ENCODE assay signal across 27 cellular contexts in genomic region chr6:52055451-52055850, GRCh38.
"Had no signal": no experiment of that assay in that cellular context is flagged by ENCODE, and none has a peak within 500 bp of the region (broad histone marks: within the 10 kb centered on the region; RNA-seq: fewer than 3 reads in every experiment).

No MANE protein-coding gene starts in this region.

- H3K4me1 Mint-ChIP-seq: stimulated activated effector memory CD8-positive, alpha-beta T cell treated with anti-CD3 and anti-CD28 coated beads, Interleukin-12 subunit alpha, Interleukin-12 subunit beta, amount 100 ng/mL, for 72 hours; stimulated activated memory B cell treated with anti-CD40 and anti-IgM and Interleukin-4, amounts not matched to agents 10 μg/mL and 1 μg/mL and 100 μg/mL, for 72 hours had no signal

- H3K9me3 ChIP-seq: stomach, suprapubic skin, testis, thoracic aorta, thyroid gland, tibial artery, tibial nerve, transverse colon, upper lobe of left lung, upper lobe of right lung, uterus, vagina had no signal

- H3K36me3 ChIP-seq: suprapubic skin, thoracic aorta, thyroid gland, tibial artery, tibial nerve, transverse colon, upper lobe of left lung, upper lobe of right lung, uterus, vagina had no signal

- ATAC-seq: stimulated activated effector memory CD8-positive, alpha-beta T cell treated with anti-CD3 and anti-CD28 coated beads, Interleukin-12 subunit alpha, Interleukin-12 subunit beta, amount 100 ng/mL, for 72 hours; stimulated activated memory B cell treated with anti-CD40 and anti-IgM and Interleukin-4, amounts not matched to agents 10 μg/mL and 1 μg/mL and 100 μg/mL, for 72 hours; stimulated activated naive B cell treated with anti-CD40 and anti-IgM and Interleukin-4, amounts not matched to agents 10 μg/mL and 1 μg/mL and 100 μg/mL, for 72 hours; upper lobe of right lung had no signal

- H3K4me3 Mint-ChIP-seq: stimulated activated effector memory CD8-positive, alpha-beta T cell treated with anti-CD3 and anti-CD28 coated beads, Interleukin-12 subunit alpha, Interleukin-12 subunit beta, amount 100 ng/mL, for 72 hours; stimulated activated memory B cell treated with anti-CD40 and anti-IgM and Interleukin-4, amounts not matched to agents 10 μg/mL and 1 μg/mL and 100 μg/mL, for 72 hours; stimulated activated naive B cell treated with anti-CD40 and anti-IgM and Interleukin-4, amounts not matched to agents 10 μg/mL and 1 μg/mL and 100 μg/mL, for 72 hours; stimulated activated naive CD8-positive, alpha-beta T cell treated with anti-CD3 and anti-CD28 coated beads, Interleukin-15, Interleukin-2, amounts not matched to agents 100 ng/mL and 50 ng/mL, for 24 hours; type B pancreatic cell had no signal

- H3K4me1 ChIP-seq: stomach, suprapubic skin, testis, tibial artery, tibial nerve, transverse colon, upper lobe of left lung, upper lobe of right lung, uterus, vagina had no signal

- H3K27me3 ChIP-seq: stomach, testis, thyroid gland, tibial nerve, transverse colon, upper lobe of left lung, uterus, vagina had no signal

- H3K4me3 ChIP-seq: stomach, suprapubic skin, testis, thoracic aorta, thyroid gland, tibial artery, tibial nerve, transverse colon, upper lobe of left lung, upper lobe of right lung, uterus, vagina had no signal

- H3K27ac ChIP-seq: stomach, suprapubic skin, testis, thoracic aorta, thyroid gland, tibial artery, tibial nerve, transverse colon, upper lobe of left lung, upper lobe of right lung, uterus, vagina had no signal

- H3K27ac Mint-ChIP-seq: stimulated activated effector memory CD8-positive, alpha-beta T cell treated with anti-CD3 and anti-CD28 coated beads, Interleukin-12 subunit alpha, Interleukin-12 subunit beta, amount 100 ng/mL, for 72 hours; stimulated activated memory B cell treated with anti-CD40 and anti-IgM and Interleukin-4, amounts not matched to agents 10 μg/mL and 1 μg/mL and 100 μg/mL, for 72 hours; stimulated activated naive B cell treated with anti-CD40 and anti-IgM and Interleukin-4, amounts not matched to agents 10 μg/mL and 1 μg/mL and 100 μg/mL, for 72 hours; stimulated activated naive CD8-positive, alpha-beta T cell treated with anti-CD3 and anti-CD28 coated beads, Interleukin-15, Interleukin-2, amounts not matched to agents 100 ng/mL and 50 ng/mL, for 24 hours; type B pancreatic cell had no signal

- DNase-seq: stimulated activated CD4-positive, alpha-beta T cell treated with anti-CD3 and anti-CD28 coated beads, Interleukin-2, amount 100 ng/mL, for 24 hours; stimulated activated CD4-positive, alpha-beta T cell treated with anti-CD3 and anti-CD28 coated beads, Interleukin-2, amount 100 ng/mL, for 48 hours; stimulated activated CD4-positive, alpha-beta T cell treated with anti-CD3 and anti-CD28 coated beads, Interleukin-4, amount 100 ng/mL, for 1 hour; stimulated activated CD4-positive, alpha-beta T cell treated with anti-CD3 and anti-CD28 coated beads, Interleukin-4, amount 100 ng/mL, for 24 hours; stimulated activated CD4-positive, alpha-beta T cell treated with anti-CD3 and anti-CD28 coated beads, Interleukin-4, amount 100 ng/mL, for 4 hours; stimulated activated CD8-positive, alpha-beta memory T cell treated with anti-CD3 and anti-CD28 coated beads, Interleukin-4, amount 100 ng/mL, for 48 hours; stimulated activated naive B cell treated with anti-CD40 and anti-IgM and Interleukin-4, amounts not matched to agents 10 μg/mL and 1 μg/mL and 100 μg/mL, for 72 hours; stimulated activated naive CD4-positive, alpha-beta T cell; stimulated activated naive CD4-positive, alpha-beta T cell treated with Interleukin-2 at 50 U/mL for 16 hours; stomach; substantia nigra; testis; thyroid gland; tibial artery; transverse colon; trophoblast cell; upper lobe of left lung; upper lobe of right lung; uterus had no signal

- H3K9me3 Mint-ChIP-seq: stimulated activated effector memory CD8-positive, alpha-beta T cell treated with anti-CD3 and anti-CD28 coated beads, Interleukin-12 subunit alpha, Interleukin-12 subunit beta, amount 100 ng/mL, for 72 hours; stimulated activated memory B cell treated with anti-CD40 and anti-IgM and Interleukin-4, amounts not matched to agents 10 μg/mL and 1 μg/mL and 100 μg/mL, for 72 hours; stimulated activated naive CD8-positive, alpha-beta T cell treated with anti-CD3 and anti-CD28 coated beads, Interleukin-15, Interleukin-2, amounts not matched to agents 100 ng/mL and 50 ng/mL, for 24 hours; type B pancreatic cell had no signal

- H3K27me3 Mint-ChIP-seq: stimulated activated naive B cell treated with anti-CD40 and anti-IgM and Interleukin-4, amounts not matched to agents 10 μg/mL and 1 μg/mL and 100 μg/mL, for 72 hours had no signal
